10 cellular contexts compared by ENCODE assay signal in the genomic region with DNA sequence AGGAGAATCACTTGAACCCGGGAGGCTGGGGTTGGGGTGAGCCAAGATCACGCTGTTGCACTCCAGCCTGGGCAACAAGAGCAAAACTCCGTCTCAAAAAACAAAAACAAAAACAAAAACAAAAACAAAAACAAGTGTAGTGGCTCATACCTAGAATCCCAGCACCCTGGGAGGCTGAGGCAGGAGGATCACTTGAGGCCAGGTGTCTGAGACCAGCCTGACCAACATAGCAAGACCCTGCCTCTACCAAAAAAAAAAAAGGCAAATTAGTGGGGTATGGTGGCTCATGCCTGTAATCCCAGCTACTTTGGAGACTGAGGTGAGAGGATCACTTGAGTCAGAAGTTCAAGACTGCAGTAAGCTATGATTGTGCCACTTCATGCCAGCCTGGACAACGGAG.
"Had no signal": no experiment of that assay in that cellular context is flagged by ENCODE, and none has a peak within 500 bp of the region (broad histone marks: within the 10 kb centered on the region; RNA-seq: fewer than 3 reads in every experiment).

No MANE protein-coding gene starts in this region.

- H3K4me2 ChIP-seq: GM23338 had no signal

- H3K36me3 ChIP-seq: HAP-1 had no signal

- H3K4me1 Mint-ChIP-seq: GM23338, H9 had no signal

- H3K9ac ChIP-seq: GM23248 had no signal

- ATAC-seq: GM23338, HCT116 had no signal

- FAIRE-seq: H1, H54 had no signal

- H3K4me3 ChIP-seq: GM23248, GM23338, HAP-1 had no signal

- H3K27ac ChIP-seq: GM23248 had no signal

- H3K9me3 ChIP-seq: HAP-1 had no signal

- H3K9me3 Mint-ChIP-seq: GM23338, H9 had no signal

- H2AFZ ChIP-seq: GM23248, GM23338 had no signal

- H3K4me3 Mint-ChIP-seq: GM23338, H9, HFFc6 had no signal

- DNase-seq: GM23248, GOT3, H9, HCEC 1CT, HFFc6 had no signal

- H3K27ac Mint-ChIP-seq: GM23338, H9, HFFc6 had no signal

- H3K4me1 ChIP-seq: HAP-1 had no signal
